27 cellular contexts compared by ENCODE assay signal in the genomic region with DNA sequence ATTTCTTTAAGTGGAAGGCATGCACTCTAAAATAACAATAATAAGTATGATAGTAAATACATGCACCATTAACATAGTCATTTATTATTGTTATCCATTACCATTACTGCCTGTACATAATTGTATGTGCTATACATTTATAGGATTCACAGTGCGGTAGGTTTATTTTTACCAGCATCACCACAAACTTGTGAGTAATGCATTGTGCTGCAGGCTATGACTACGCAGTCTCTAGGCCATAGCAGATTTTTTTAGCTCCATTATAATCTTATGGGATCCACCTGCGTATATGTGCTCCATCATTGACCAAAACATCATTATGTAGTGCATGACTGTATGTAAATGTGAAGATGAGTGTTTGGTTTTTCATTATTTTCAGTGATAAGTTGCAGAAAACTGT.
"Had no signal": no experiment of that assay in that cellular context is flagged by ENCODE, and none has a peak within 500 bp of the region (broad histone marks: within the 10 kb centered on the region; RNA-seq: fewer than 3 reads in every experiment).

No MANE protein-coding gene starts in this region.

- FAIRE-seq: HepG2 had no signal

- H3K27ac ChIP-seq: PC-9, Peyer's patch, SJSA1, SK-N-MC had no signal

- H3K4me2 ChIP-seq: PC-9 had no signal

- H3K36me3 ChIP-seq: MG63, Peyer's patch, SJSA1 had no signal

- H2AFZ ChIP-seq: PC-9 had no signal

- DNase-seq: IMR-90; KG1; MG63; NCI-H1048; NCI-H1105; NCI-H1417; NCI-H1436 treated with DMSO at 0.1 percent for 48 hours; NCI-H1694 treated with DMSO at 0.1 percent for 48 hours; NCI-H1930; NCI-H2081; NCI-H2107; NCI-H2227 treated with DMSO at 0.1 percent for 48 hours; NCI-H446; NCI-H510A; NCI-H524 treated with DMSO at 0.1 percent for 48 hours; NCI-H69; NCI-H774; NK-92 treated with Interleukin-12 subunit alpha and Interleukin-12 subunit beta, amount 100 ng/mL, for 24 hours; OCI-M1; PC-9; Peyer's patch; Right ventricle myocardium superior; RPMI8226; SIG-M5 had no signal

- ATAC-seq: HepG2 had no signal

- H3K4me1 ChIP-seq: Peyer's patch had no signal

- H3K4me3 ChIP-seq: MG63, PC-9, Peyer's patch, SJSA1, SK-N-MC had no signal

- H3K27me3 ChIP-seq: MG63, Peyer's patch, SJSA1 had no signal

- H3K9me3 ChIP-seq: MG63, Peyer's patch, SJSA1 had no signal
